ENCODE assay signal across 1 cellular context in the genomic region with DNA sequence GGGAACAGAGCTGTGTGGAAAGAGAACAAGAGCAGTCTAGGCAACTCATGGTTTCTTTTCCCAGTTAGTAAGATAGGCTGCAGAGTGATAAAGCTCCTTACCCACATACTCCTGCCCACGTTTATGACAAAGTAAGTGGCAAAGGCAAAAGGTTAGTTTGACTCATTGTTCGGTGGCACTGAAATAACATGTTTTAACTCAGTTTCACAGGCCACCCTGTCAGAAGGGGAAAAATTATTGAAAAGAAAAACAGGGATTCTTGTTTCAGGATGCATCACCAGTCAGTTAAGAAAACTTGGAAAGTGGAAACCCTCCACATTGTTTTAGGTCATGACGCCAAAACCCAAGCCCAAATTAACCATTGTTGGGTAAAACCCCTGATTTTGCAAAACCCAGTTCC.
TF ChIP-seq lines count a peak whose summit lies in the region.

No MANE protein-coding gene starts in this region.

TF ChIP-seq in endothelial cell of umbilical vein, 7 proteins besides CTCF, POLR2A, EP300 and RAD21:
- peak; percentile 36 for TF ChIP-seq POLR2AphosphoS5 (IDR thresholded peaks at IDR 0.05; ENCODE audit: insufficient read depth, low read depth, low read length)
- no peak for TF ChIP-seq MYC (IDR thresholded peaks at IDR 0.05; ENCODE audit: low read depth, low read length)
- peak; percentile 65 for TF ChIP-seq FOS (IDR thresholded peaks at IDR 0.05; ENCODE audit: borderline replicate concordance, insufficient read depth, low read length)
- TF ChIP-seq GATA2 (IDR thresholded peaks at IDR 0.05; ENCODE audit: insufficient read depth, insufficient read length, low read depth, low read length) = peak; percentile 26
- no peak for TF ChIP-seq JUN (IDR thresholded peaks at IDR 0.05; ENCODE audit: borderline replicate concordance, insufficient read depth, insufficient read length, low read depth)
